ENCODE assay signal across 10 cellular contexts in genomic region chr5:19928556-19929421, GRCh38. TPM values are rescaled to one million over a fixed set of nuclear protein-coding genes. Genes with fewer than 3 reads are reported as not detected.
A peak's percentile ranks its signal among the peaks of the same experiment; 100 is the strongest.
DNase-seq lines count a peak whose midpoint lies in the region; ATAC-seq and TF ChIP-seq lines count a peak whose summit lies in the region.
"Had no signal": no experiment of that assay in that cellular context is flagged by ENCODE, and none has a peak within 500 bp of the region (broad histone marks: within the 10 kb centered on the region; RNA-seq: fewer than 3 reads in every experiment).

No MANE protein-coding gene starts in this region.

- CTCF ChIA-PET in AG04450 (lab: Charles Lee) (interaction anchor here (1.0 kb wide), 1 partner anchor 43 kb away, joined by 3 read pairs; no protein-coding TSS in a partner anchor), PC-9 (lab: Charles Lee) (no interaction called here), OCI-LY7 (lab: Charles Lee; ENCODE audit: unreplicated experiment) (no interaction called here)

- no peaks in the 10 kb centered on the region for H3K36me3 Mint-ChIP-seq in H9 (ENCODE audit: insufficient read depth in 1 of 3, low read depth in 3 of 3)
- no peaks in the 10 kb centered on the region for H3K36me3 Mint-ChIP-seq in stimulated activated naive B cell treated with anti-CD40 and anti-IgM and Interleukin-4, amounts not matched to agents 10 μg/mL and 1 μg/mL and 100 μg/mL, for 72 hours
- H3K36me3 Mint-ChIP-seq: activated naive CD8-positive, alpha-beta T cell treated with anti-CD3 and anti-CD28 coated beads, Interleukin-2, amount 10 ng/mL, durations not matched to agents 7 days and 5 days had no signal

- no peak overlapping the region for H4K5ac ChIP-seq in H9 (ENCODE audit: insufficient read length, low read depth, low read length)

- H3K4me2 ChIP-seq in H9 (ENCODE audit: insufficient read depth, insufficient read length, low read length), result no peak overlapping the region
- no peak overlapping the region for H3K4me2 ChIP-seq in PC-9
- H3K4me2 ChIP-seq in fibroblast of lung (ENCODE audit: extremely low read depth, insufficient read depth, low read length), result peak overlapping the region; percentile 51
- no peak overlapping the region for H3K4me2 ChIP-seq in OCI-LY7 (ENCODE audit: low read length)

- no peaks in the 10 kb centered on the region for H3F3A ChIP-seq in PC-9 (ENCODE audit: insufficient read depth, low read depth)

- no peak overlapping the region for H4K8ac ChIP-seq in H9 (replicated peaks; ENCODE audit: insufficient read length, low read depth, low read length)

- H3K23me2 ChIP-seq in H9 (ENCODE audit: insufficient read length, low read depth, low read length, poor library complexity, severe bottlenecking), result no peaks in the 10 kb centered on the region

- H4K91ac ChIP-seq in H9 (ENCODE audit: insufficient read length, low read depth, low read length), result no peak overlapping the region

- no peak overlapping the region for H2AK5ac ChIP-seq in H9 (ENCODE audit: insufficient read length, low read length)

- no peak for TF ChIP-seq CTCF in AG04450 (IDR thresholded peaks at IDR 0.05; ENCODE audit: low read depth, low read length)
- no peak for TF ChIP-seq CTCF in H9 (conservative IDR thresholded peaks at IDR 0.05)
- no peak for TF ChIP-seq CTCF in PC-9 (conservative IDR thresholded peaks at IDR 0.05)
- TF ChIP-seq CTCF in fibroblast of lung (conservative IDR thresholded peaks at IDR 0.05 in 1 of 2, IDR thresholded peaks at IDR 0.05 in 1 of 2; ENCODE audit: low read depth in 1 of 2, low read length in 2 of 2), result no peak
- no peak for TF ChIP-seq CTCF in OCI-LY7 (conservative IDR thresholded peaks at IDR 0.05; ENCODE audit: low read length)

- H3K27me3 Mint-ChIP-seq in H9 (ENCODE audit: low read depth), result peaks cover 3% of the 10 kb centered on the region; the same call in 1 of the 2 replicates
- H3K27me3 Mint-ChIP-seq in stimulated activated naive B cell treated with anti-CD40 and anti-IgM and Interleukin-4, amounts not matched to agents 10 μg/mL and 1 μg/mL and 100 μg/mL, for 72 hours, result no peaks in the 10 kb centered on the region
- H3K27me3 Mint-ChIP-seq: activated naive CD8-positive, alpha-beta T cell treated with anti-CD3 and anti-CD28 coated beads, Interleukin-2, amount 10 ng/mL, durations not matched to agents 7 days and 5 days had no signal

- H3K36me3 ChIP-seq in PC-9 (ENCODE audit: low read depth) (no peaks in the 10 kb centered on the region), fibroblast of lung (ENCODE audit: control insufficient read depth, insufficient read depth, low read length) (no peaks in the 10 kb centered on the region), OCI-LY7 (ENCODE audit: insufficient read depth, low read length) (no peaks in the 10 kb centered on the region)

- no TSS peak for BruUV-seq in PC-9 (replicated peaks; lab: Mats Ljungman, UMichigan)
- no TSS peak for BruUV-seq in OCI-LY7 (replicated peaks; lab: Mats Ljungman, UMichigan)

- no peak overlapping the region for H3K4ac ChIP-seq in H9 (ENCODE audit: low read depth, low read length)

- no peak overlapping the region for H3T11ph ChIP-seq in H9 (ENCODE audit: low read length)

- H3K18ac ChIP-seq in H9 (ENCODE audit: insufficient read length, low read depth, low read length), result no peak overlapping the region

- peak overlapping the region; percentile 83 for H2BK20ac ChIP-seq in H9 (ENCODE audit: low read depth, low read length, poor library complexity, severe bottlenecking)

- H3K27me3 ChIP-seq in AG04450 (ENCODE audit: control insufficient read depth, insufficient read depth, low read length) (no peaks in the 10 kb centered on the region), H9 (ENCODE audit: insufficient read depth, low read length) (no peaks in the 10 kb centered on the region), PC-9 (ENCODE audit: insufficient read depth, low read depth) (no peaks in the 10 kb centered on the region), fibroblast of lung (ENCODE audit: control insufficient read depth, insufficient read depth, low read length) (no peaks in the 10 kb centered on the region)

- H3K27ac ChIP-seq in AG04450 (ENCODE audit: low read depth, low read length), result peak overlapping the region; percentile 60
- H3K27ac ChIP-seq in H9 (ENCODE audit: insufficient read length, low read depth, low read length), result no peak overlapping the region
- 0 out of 2 replicates have a peak overlapping the region, but pooled peaks have one; percentile 11 for H3K27ac ChIP-seq in PC-9
- H3K27ac ChIP-seq in fibroblast of lung (ENCODE audit: insufficient read depth, low read length), result peak overlapping the region; percentile 54
- no peak overlapping the region for H3K27ac ChIP-seq in OCI-LY7 (ENCODE audit: low read depth, low read length, poor library complexity, severe bottlenecking)

- H3K9ac ChIP-seq in H9 (ENCODE audit: extremely low read depth, insufficient read length, low read length) (no peak overlapping the region), fibroblast of lung (ENCODE audit: insufficient read depth, low read length) (no peak overlapping the region)

- H3K79me2 ChIP-seq in H9 (ENCODE audit: insufficient read depth, low read length) (no peaks in the 10 kb centered on the region), PC-9 (ENCODE audit: low read depth) (no peaks in the 10 kb centered on the region), fibroblast of lung (ENCODE audit: control insufficient read depth, insufficient read depth, low read length) (no peaks in the 10 kb centered on the region), OCI-LY7 (ENCODE audit: insufficient read depth, low read depth, low read length) (no peaks in the 10 kb centered on the region)

- H3K23ac ChIP-seq in H9 (ENCODE audit: insufficient read length, low read depth, low read length), result no peak overlapping the region

- ATAC-seq in stimulated activated naive B cell treated with anti-CD40 and anti-IgM and Interleukin-4, amounts not matched to agents 10 μg/mL and 1 μg/mL and 100 μg/mL, for 72 hours (replicated peaks), result no peak
- ATAC-seq in HG03097 (IDR thresholded peaks at IDR 0.05; ENCODE audit: low FRiP score, unreplicated experiment), result no peak
- ATAC-seq: left cardiac atrium had no signal

- H3K9me3 ChIP-seq in AG04450 (ENCODE audit: control insufficient read depth, insufficient read depth, low read length) (no peaks in the 10 kb centered on the region), H9 (ENCODE audit: control insufficient read depth, low read depth, low read length) (no peaks in the 10 kb centered on the region), PC-9 (ENCODE audit: insufficient read depth, low read depth) (no peaks in the 10 kb centered on the region), fibroblast of lung (ENCODE audit: control insufficient read depth, insufficient read depth, low read depth, low read length) (no peaks in the 10 kb centered on the region), OCI-LY7 (ENCODE audit: low read length) (no peaks in the 10 kb centered on the region)

- H3K4me1 Mint-ChIP-seq in H9, result peaks cover 34 to 39% of the 10 kb centered on the region in 2 experiments
- no peaks in the 10 kb centered on the region for H3K4me1 Mint-ChIP-seq in stimulated activated naive B cell treated with anti-CD40 and anti-IgM and Interleukin-4, amounts not matched to agents 10 μg/mL and 1 μg/mL and 100 μg/mL, for 72 hours
- H3K4me1 Mint-ChIP-seq: activated naive CD8-positive, alpha-beta T cell treated with anti-CD3 and anti-CD28 coated beads, Interleukin-2, amount 10 ng/mL, durations not matched to agents 7 days and 5 days had no signal

- no peak overlapping the region for H2BK15ac ChIP-seq in H9 (ENCODE audit: low read depth, low read length)

- no peak overlapping the region for H2BK120ac ChIP-seq in H9 (ENCODE audit: low read depth, low read length, poor library complexity, severe bottlenecking)

- H3K79me1 ChIP-seq in H9 (ENCODE audit: insufficient read depth, low read depth, low read length, poor library complexity, severe bottlenecking), result no peaks in the 10 kb centered on the region

- peak overlapping the region in 1 of 3 experiments; percentile 3; a peak in 1 of 7 replicates for H3K27ac Mint-ChIP-seq in H9
- no peak overlapping the region for H3K27ac Mint-ChIP-seq in stimulated activated naive B cell treated with anti-CD40 and anti-IgM and Interleukin-4, amounts not matched to agents 10 μg/mL and 1 μg/mL and 100 μg/mL, for 72 hours
- H3K27ac Mint-ChIP-seq: activated naive CD8-positive, alpha-beta T cell treated with anti-CD3 and anti-CD28 coated beads, Interleukin-2, amount 10 ng/mL, durations not matched to agents 7 days and 5 days had no signal

- H3K9me2 ChIP-seq in PC-9 (ENCODE audit: insufficient read depth) (no peaks in the 10 kb centered on the region), OCI-LY7 (ENCODE audit: insufficient read depth, low read length) (no peaks in the 10 kb centered on the region)

- H2BK5ac ChIP-seq in H9 (ENCODE audit: insufficient read length, low read length), result no peak overlapping the region

- no peak overlapping the region for H3K56ac ChIP-seq in H9 (ENCODE audit: insufficient read length, low read depth, low read length)

- DNase-seq in AG04450 (ENCODE audit: low read depth, low spot score), result peak; percentile 46
- no peak for DNase-seq in H9
- no peak for DNase-seq in PC-9
- DNase-seq in fibroblast of lung (ENCODE audit: low read depth in 2 of 2), result peak; percentile 87 to 92
- no peak for DNase-seq in NCI-H526 treated with DMSO at 0.1 percent for 48 hours (lab: John Stamatoyannopoulos, UW)
- no peak for DNase-seq in stimulated activated naive B cell treated with anti-CD40 and anti-IgM and Interleukin-4, amounts not matched to agents 10 μg/mL and 1 μg/mL and 100 μg/mL, for 72 hours
- DNase-seq in OCI-LY7 (ENCODE audit: low spot score), result no peak
- DNase-seq: activated naive CD8-positive, alpha-beta T cell treated with anti-CD3 and anti-CD28 coated beads, Interleukin-2, amount 10 ng/mL, durations not matched to agents 7 days and 5 days; left cardiac atrium had no signal

- H3K4me3 Mint-ChIP-seq in H9, result no peak overlapping the region
- H3K4me3 Mint-ChIP-seq in stimulated activated naive B cell treated with anti-CD40 and anti-IgM and Interleukin-4, amounts not matched to agents 10 μg/mL and 1 μg/mL and 100 μg/mL, for 72 hours, result no peak overlapping the region
- H3K4me3 Mint-ChIP-seq: activated naive CD8-positive, alpha-beta T cell treated with anti-CD3 and anti-CD28 coated beads, Interleukin-2, amount 10 ng/mL, durations not matched to agents 7 days and 5 days had no signal

- no peak overlapping the region for H2BK12ac ChIP-seq in H9 (ENCODE audit: insufficient read length, low read depth, low read length)

- intact Hi-C loops in PC-9 (cut with micrococcal nuclease; ENCODE audit: unreplicated experiment), result no loop called here
- intact Hi-C loops in OCI-LY7 (cut with micrococcal nuclease; ENCODE audit: unreplicated experiment), result no loop called here

- H2AFZ ChIP-seq in H9 (ENCODE audit: low read length), result no peak overlapping the region
- H2AFZ ChIP-seq in PC-9, result no peak overlapping the region
- H2AFZ ChIP-seq in fibroblast of lung (ENCODE audit: low read length), result no peak overlapping the region
- H2AFZ ChIP-seq in OCI-LY7 (ENCODE audit: low read length), result no peak overlapping the region

- H3K4me3 ChIP-seq in AG04450 (ENCODE audit: low read depth, low read length), result no peak overlapping the region
- H3K4me3 ChIP-seq in PC-9, result no peak overlapping the region
- no peak overlapping the region for H3K4me3 ChIP-seq in fibroblast of lung (replicated peaks in 1 of 4; ENCODE audit: control extremely low read depth in 1 of 4, insufficient read depth in 1 of 4, low read depth in 3 of 4, low read length in 4 of 4)
- H3K4me3 ChIP-seq in OCI-LY7 (ENCODE audit: low read depth, low read length, poor library complexity, severe bottlenecking), result no peak overlapping the region

- POLR2A ChIA-PET in AG04450 (lab: Yijun Ruan, JAX), result interaction anchor here (1.4 kb wide), 1 partner anchor 37 kb away, joined by 3 read pairs; no protein-coding TSS in a partner anchor
- POLR2A ChIA-PET in PC-9 (lab: Charles Lee; ENCODE audit: unreplicated experiment), result no interaction called here
- POLR2A ChIA-PET in OCI-LY7 (lab: Charles Lee), result interaction anchor here (0.5 kb wide), 1 partner anchor 47 kb away, joined by 3 read pairs; no protein-coding TSS in a partner anchor

- H3K9me3 Mint-ChIP-seq in H9, result no peaks in the 10 kb centered on the region; a peak in 1 of 5 replicates
- peaks cover 0 to 3% of the 10 kb centered on the region in 2 donors for H3K9me3 Mint-ChIP-seq in stimulated activated naive B cell treated with anti-CD40 and anti-IgM and Interleukin-4, amounts not matched to agents 10 μg/mL and 1 μg/mL and 100 μg/mL, for 72 hours

- H3K14ac ChIP-seq in H9 (ENCODE audit: insufficient read depth, low read length), result no peak overlapping the region

- H3K4me1 ChIP-seq in H9 (ENCODE audit: insufficient read depth, low read length), result peaks cover 3% of the 10 kb centered on the region
- H3K4me1 ChIP-seq in PC-9 (replicated peaks; ENCODE audit: insufficient read depth), result no peaks in the 10 kb centered on the region
- H3K4me1 ChIP-seq in fibroblast of lung (ENCODE audit: control insufficient read depth, extremely low read depth, insufficient read depth, low read length), result peaks cover 7% of the 10 kb centered on the region
- H3K4me1 ChIP-seq in OCI-LY7 (ENCODE audit: insufficient read depth, low read length, poor library complexity, severe bottlenecking), result no peaks in the 10 kb centered on the region

- no CpG with 5 or more reads among the region's 3 CpGs for WGBS in H9 (ENCODE audit: extremely low coverage, insufficient read length, low lambda C conversion rate)

- H4K20me1 ChIP-seq in H9 (ENCODE audit: control insufficient read depth, insufficient read depth, insufficient read length), result no peaks in the 10 kb centered on the region
- no peaks in the 10 kb centered on the region for H4K20me1 ChIP-seq in PC-9 (ENCODE audit: insufficient read depth)
- H4K20me1 ChIP-seq in fibroblast of lung (ENCODE audit: control insufficient read depth, extremely low read depth, insufficient read depth, low read length), result no peaks in the 10 kb centered on the region
- H4K20me1 ChIP-seq in OCI-LY7 (ENCODE audit: insufficient read depth, low read length), result no peaks in the 10 kb centered on the region

RNA-seq across cellular contexts. Expression of gene CDH18, which starts 59.2 kb away (rescaled TPM):
- polyA plus RNA-seq in AG04450 (2011; rRNA removed) (0.19 and 0.27 TPM in 2 replicates), fibroblast of lung (0.16 and 0.40 TPM in 2 replicates)
- 0.23 and 0.30 TPM in 2 replicates for polyA minus RNA-seq in AG04450 (2011; rRNA and poly(A)+ RNA removed)
- total RNA-seq in H9 (2021) (0.61 TPM in 1 of 2 replicates, not detected in the other), PC-9 (2021) (not detected in 2 replicates), fibroblast of lung (0.33 TPM in 1 of 2 replicates, not detected in the other), OCI-LY7 (2022) (not detected in 2 replicates)
- polyA plus RNA-seq in fibroblast of lung (2012), result 0.16 and 0.17 TPM in 2 replicates
- 0.98 TPM in 1 of 2 replicates, not detected in the other for polyA minus RNA-seq in fibroblast of lung (ENCODE audit: low replicate concordance)
- total RNA-seq in OCI-LY7 (2014; rRNA removed; shearing (Covaris generic)), result not detected in 2 replicates
- total RNA-seq: activated naive CD8-positive, alpha-beta T cell treated with anti-CD3 and anti-CD28 coated beads, Interleukin-2, amount 10 ng/mL, durations not matched to agents 7 days and 5 days; left cardiac atrium had no signal

Comparison
In these comparisons a context has a peak if more than half of its experiments do, and no peak if none do; other contexts are left out.
1. DNase-seq: peak in AG04450 (single experiment) and fibroblast of lung (2 of 2); none in H9 (single experiment), PC-9 (0 of 2), NCI-H526 treated with DMSO at 0.1 percent for 48 hours (single experiment), stimulated activated naive B cell treated with anti-CD40 and anti-IgM and Interleukin-4, amounts not matched to agents 10 μg/mL and 1 μg/mL and 100 μg/mL, for 72 hours (single experiment) and OCI-LY7 (single experiment).
2. H3K27ac ChIP-seq: peak in AG04450 (single experiment), PC-9 (single experiment) and fibroblast of lung (single experiment); none in H9 (single experiment) and OCI-LY7 (single experiment).